In the genomic region with DNA sequence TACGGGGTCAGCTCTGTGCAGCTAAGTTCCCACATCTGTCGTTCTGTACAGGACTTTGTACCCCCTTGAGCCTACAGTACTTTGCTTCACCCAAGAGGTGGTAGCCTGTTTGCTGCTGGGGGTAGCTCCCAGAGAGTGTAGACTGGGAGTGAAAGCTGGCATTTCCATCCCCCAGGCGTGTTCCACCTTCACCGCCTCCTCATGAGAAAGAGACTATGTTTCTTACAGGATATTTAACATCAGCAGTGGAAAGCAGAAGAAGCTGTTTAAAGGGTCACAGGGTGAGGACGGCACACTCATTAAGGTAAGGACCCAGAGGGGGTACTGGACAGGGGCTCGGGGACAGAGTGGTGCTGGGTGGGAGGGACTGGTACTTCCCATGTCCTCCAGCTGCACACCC, we compare ENCODE assay signal across 34 cellular contexts. TPM values are rescaled to one million over a fixed set of nuclear protein-coding genes. Genes with fewer than 3 reads are reported as not detected.
DNase-seq lines count a peak whose midpoint lies in the region; ATAC-seq, FAIRE-seq and TF ChIP-seq lines count a peak whose summit lies in the region.
"Had no signal": no experiment of that assay in that cellular context is flagged by ENCODE, and none has a peak within 500 bp of the region (broad histone marks: within the 10 kb centered on the region; RNA-seq: fewer than 3 reads in every experiment).

No MANE protein-coding gene starts in this region.

- H3K4me3 ChIP-seq in CD8-positive, alpha-beta T cell (ENCODE audit: low read depth, low read length): no peak overlapping the region
- H3K4me3 ChIP-seq in bronchial epithelial cell (ENCODE audit: low read depth, low read length) (no peak overlapping the region), osteoblast (ENCODE audit: insufficient read depth, low read length) (no peak overlapping the region)
- H3K4me3 ChIP-seq: A549; BLaER1; BLaER1 treated with 17β-estradiol and CSF1 and Interleukin-3, amounts not matched to agents 10 nM and 100 nM had no signal

- H3K9me3 ChIP-seq in CD8-positive, alpha-beta T cell (ENCODE audit: low read length): no peaks in the 10 kb centered on the region
- H3K9me3 ChIP-seq in osteoblast (ENCODE audit: low read depth, low read length): no peaks in the 10 kb centered on the region
- H3K9me3 ChIP-seq: A549; BE2C; BLaER1; BLaER1 treated with 17β-estradiol and CSF1 and Interleukin-3, amounts not matched to agents 10 nM and 100 nM; Caco-2 had no signal

- intact Hi-C loops in CD8-positive, alpha-beta T cell (cut with DNase I, micrococcal nuclease): no loop called here

- H3K79me2 ChIP-seq in osteoblast (ENCODE audit: insufficient read depth, low read length): no peaks in the 10 kb centered on the region

- H3K4me2 ChIP-seq in osteoblast (ENCODE audit: insufficient read depth, low read length): no peak overlapping the region
- H3K4me2 ChIP-seq: A549; BLaER1; BLaER1 treated with 17β-estradiol and CSF1 and Interleukin-3, amounts not matched to agents 10 nM and 100 nM had no signal

- no peak for DNase-seq in CD8-positive, alpha-beta T cell
- DNase-seq in bronchial epithelial cell (ENCODE audit: low read depth) (no peak), osteoblast (ENCODE audit: insufficient read length, low spot score, missing footprints) (peak; percentile 76), left lobe of liver (ENCODE audit: low spot score) (no peak), NCI-H510A treated with DMSO at 0.1 percent for 48 hours (lab: John Stamatoyannopoulos, UW) (no peak)
- DNase-seq: 8988T; ACHN; AML-193; BE2C; C1 segment of cervical spinal cord; Caco-2; Calu3; CD4-positive, alpha-beta memory T cell; CD4-positive, alpha-beta T cell; CD4-positive, CD25-positive, alpha-beta regulatory T cell; COR-L47; DMS 273 treated with DMSO at 0.1 percent for 48 hours; DMS153; DMS53; DMS79; DMS79 treated with DMSO at 0.1 percent for 48 hours; DND-41; EL had no signal

- H3K27ac Mint-ChIP-seq in CD8-positive, alpha-beta T cell: peak overlapping the region; percentile 22
- H3K27ac Mint-ChIP-seq: B cell; CD4-positive, alpha-beta T cell had no signal

- no peaks in the 10 kb centered on the region for H3K27me3 ChIP-seq in CD8-positive, alpha-beta T cell (ENCODE audit: insufficient read depth, low read length)
- H3K27me3 ChIP-seq in bronchial epithelial cell (ENCODE audit: control insufficient read depth, insufficient read depth, low read length) (no peaks in the 10 kb centered on the region), osteoblast (ENCODE audit: insufficient read depth, low read length) (no peaks in the 10 kb centered on the region)
- H3K27me3 ChIP-seq: BE2C; BLaER1; BLaER1 treated with 17β-estradiol and CSF1 and Interleukin-3, amounts not matched to agents 10 nM and 100 nM had no signal

- H3K36me3 ChIP-seq in CD8-positive, alpha-beta T cell (ENCODE audit: insufficient read depth, low read length): peaks cover 42% of the 10 kb centered on the region
- peaks cover 67% of the 10 kb centered on the region for H3K36me3 ChIP-seq in bronchial epithelial cell (ENCODE audit: control insufficient read depth, insufficient read depth, low read length)
- peaks cover 72% of the 10 kb centered on the region for H3K36me3 ChIP-seq in osteoblast (ENCODE audit: insufficient read depth, low read length)

- H4K20me1 ChIP-seq in osteoblast (ENCODE audit: insufficient read depth, low read length): no peaks in the 10 kb centered on the region
- H4K20me1 ChIP-seq: BLaER1 had no signal

- FAIRE-seq in bronchial epithelial cell (lab: Jason Lieb, UNC): peak; percentile 87
- FAIRE-seq: A204.1, A549, D721Med had no signal

- TF ChIP-seq CTCF in CD8-positive, alpha-beta T cell (IDR thresholded peaks at IDR 0.05): no peak
- no peak for TF ChIP-seq CTCF in bronchial epithelial cell (IDR thresholded peaks at IDR 0.05; ENCODE audit: insufficient read depth, low read length, severe bottlenecking)
- TF ChIP-seq CTCF in osteoblast (IDR thresholded peaks at IDR 0.05; ENCODE audit: extremely low read depth, low read depth, low read length): no peak

- no peaks in the 10 kb centered on the region for H3K4me1 ChIP-seq in CD8-positive, alpha-beta T cell (ENCODE audit: insufficient read depth, low read length)
- no peaks in the 10 kb centered on the region for H3K4me1 ChIP-seq in osteoblast (ENCODE audit: insufficient read depth, low read length)
- H3K4me1 ChIP-seq: A549, BE2C, Caco-2 had no signal

- H2AFZ ChIP-seq in osteoblast (ENCODE audit: low read length): no peak overlapping the region

- POLR2A ChIA-PET in CD8-positive, alpha-beta T cell (lab: Charles Lee): no interaction called here

- no peak for ATAC-seq in CD8-positive, alpha-beta T cell
- ATAC-seq in left lobe of liver (no peak), HG02588 (IDR thresholded peaks at IDR 0.05; ENCODE audit: unreplicated experiment) (no peak)
- ATAC-seq: A549 had no signal

- CTCF ChIA-PET in CD8-positive, alpha-beta T cell (lab: Charles Lee): interaction anchor here (0.7 to 1.3 kb wide), 7 partner anchors 8 to 87 kb away, joined by 3 to 7 read pairs (median 3); a partner anchor contains a TSS

- no peaks in the 10 kb centered on the region for H3K4me1 Mint-ChIP-seq in CD8-positive, alpha-beta T cell (ENCODE audit: low read depth)
- H3K4me1 Mint-ChIP-seq: B cell; CD14-positive monocyte; CD4-positive, alpha-beta memory T cell; CD8-positive, alpha-beta memory T cell had no signal

- H3K27me3 Mint-ChIP-seq in CD8-positive, alpha-beta T cell (ENCODE audit: low read depth): no peaks in the 10 kb centered on the region
- H3K27me3 Mint-ChIP-seq: B cell; CD4-positive, alpha-beta memory T cell; CD4-positive, alpha-beta T cell; CD4-positive, CD25-positive, alpha-beta regulatory T cell; CD8-positive, alpha-beta memory T cell had no signal

- peaks cover 92% of the 10 kb centered on the region for H3K36me3 Mint-ChIP-seq in CD8-positive, alpha-beta T cell

- no peak overlapping the region for H3K27ac ChIP-seq in CD8-positive, alpha-beta T cell (ENCODE audit: low read depth, low read length)
- no peak overlapping the region for H3K27ac ChIP-seq in osteoblast (ENCODE audit: low read depth, low read length)
- H3K27ac ChIP-seq: 22Rv1; A549; BLaER1; BLaER1 treated with 17β-estradiol and CSF1 and Interleukin-3, amounts not matched to agents 10 nM and 100 nM; C4-2B had no signal

- no peaks in the 10 kb centered on the region for H3K9me3 Mint-ChIP-seq in CD8-positive, alpha-beta T cell
- H3K9me3 Mint-ChIP-seq: CD4-positive, alpha-beta memory T cell; CD4-positive, alpha-beta T cell; CD4-positive, CD25-positive, alpha-beta regulatory T cell; CD8-positive, alpha-beta memory T cell had no signal

- no peak overlapping the region for H3K4me3 Mint-ChIP-seq in CD8-positive, alpha-beta T cell
- H3K4me3 Mint-ChIP-seq: B cell; CD14-positive monocyte; CD4-positive, alpha-beta memory T cell; CD4-positive, alpha-beta T cell; CD4-positive, CD25-positive, alpha-beta regulatory T cell; CD8-positive, alpha-beta memory T cell had no signal

RNA-seq across cellular contexts. Expression of a gene that starts 10.1 kb away (rescaled TPM):
- 10 to 100 TPM; 27.5 to 38.3 TPM for total RNA-seq in CD8-positive, alpha-beta T cell
- total RNA-seq in bronchial epithelial cell (22.9 TPM in 2 replicates), osteoblast (1.2 and 1.4 TPM in 2 replicates), left lobe of liver (8.9 TPM)

RNA-seq across cellular contexts. Expression of a gene that starts 20.9 kb away (rescaled TPM):
- 10 to 100 TPM; 25.0 to 26.1 TPM for total RNA-seq in CD8-positive, alpha-beta T cell
- total RNA-seq in bronchial epithelial cell: 8.2 and 42.6 TPM in 2 replicates
- total RNA-seq in osteoblast: 0.72 and 1.2 TPM in 2 replicates
- 5.9 TPM for total RNA-seq in left lobe of liver

RNA-seq across cellular contexts. Expression of a gene that starts 43.5 kb away (rescaled TPM):
- total RNA-seq in CD8-positive, alpha-beta T cell: 10 to 100 TPM; 24.2 to 25.3 TPM
- total RNA-seq in bronchial epithelial cell (12.9 and 17.9 TPM in 2 replicates), osteoblast (22.8 and 25.6 TPM in 2 replicates), left lobe of liver (6.6 TPM)
